In the genomic region with DNA sequence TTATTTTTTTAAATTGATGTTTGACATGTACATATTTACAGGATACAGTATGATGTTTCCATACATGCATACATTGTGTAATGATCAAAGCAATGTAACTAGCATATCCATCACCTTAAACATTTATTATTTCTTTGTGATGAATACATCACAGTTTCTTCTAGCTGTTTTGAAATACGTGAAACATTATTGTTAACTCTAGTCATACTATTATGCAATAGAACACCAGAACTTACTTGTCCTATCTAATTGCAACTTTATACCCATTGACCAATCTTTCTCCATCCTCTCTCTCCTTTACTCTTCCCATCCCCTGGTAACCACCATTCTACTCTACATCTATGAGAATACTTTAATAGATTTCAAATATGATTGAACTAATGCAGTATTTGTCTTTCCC, we compare ENCODE assay signal across 28 cellular contexts.
"Had no signal": no experiment of that assay in that cellular context is flagged by ENCODE, and none has a peak within 500 bp of the region (broad histone marks: within the 10 kb centered on the region; RNA-seq: fewer than 3 reads in every experiment).

No MANE protein-coding gene starts in this region.

- DNase-seq: Kasumi-1, MG63, NCI-H1048, NCI-H1092 treated with DMSO at 0.1 percent for 48 hours, NCI-H1105 treated with DMSO at 0.1 percent for 48 hours, NCI-H1436, NCI-H146, NCI-H1694, NCI-H187, NCI-H1930, NCI-H2029 treated with DMSO at 0.1 percent for 48 hours, NCI-H2081 treated with DMSO at 0.1 percent for 48 hours, NCI-H2107, NCI-H2171, NCI-H226, NCI-H446 treated with DMSO at 0.1 percent for 48 hours, NCI-H510A, NCI-H524, NCI-H526, NCI-H82, PC-9, SHP77, SIG-M5, SJCRH30 had no signal

- ATAC-seq: Panc1, Right ventricle myocardium inferior, SK-N-SH treated with all-trans-retinoic acid at 6 μM for 48 hours had no signal

- H3K4me3 ChIP-seq: MG63, PC-9, SJCRH30, SK-N-MC had no signal
